Comparison of ENCODE assay signal across 24 cellular contexts in genomic region chr11:70785372-70785771, GRCh38.
"Had no signal": no experiment of that assay in that cellular context is flagged by ENCODE, and none has a peak within 500 bp of the region (broad histone marks: within the 10 kb centered on the region; RNA-seq: fewer than 3 reads in every experiment).

No MANE protein-coding gene starts in this region.

- H3K27ac ChIP-seq: brain microvascular endothelial cell, coronary artery, epithelial cell of prostate, esophagus squamous epithelium, WERI-Rb-1 had no signal

- H3K27me3 ChIP-seq: brain microvascular endothelial cell, esophagus squamous epithelium had no signal

- H3K36me3 ChIP-seq: brain microvascular endothelial cell, esophagus squamous epithelium, WERI-Rb-1 had no signal

- H3K4me1 ChIP-seq: esophagus squamous epithelium had no signal

- DNase-seq: activated B cell treated with CpG ODN at 0.5 μM for 24 hours; activated CD4-positive, alpha-beta T cell treated with anti-CD3 and anti-CD28 coated beads for 48 hours; activated CD4-positive, alpha-beta T cell treated with anti-CD3 and anti-CD28 coated beads, Interleukin-2, amount 50 U/mL, for 1 hour; activated CD4-positive, alpha-beta T cell treated with anti-CD3 and anti-CD28 coated beads, Interleukin-2, amount 50 U/mL, for 48 hours; activated CD8-positive, alpha-beta memory T cell treated with anti-CD3 and anti-CD28 coated beads for 24 hours; activated CD8-positive, alpha-beta T cell treated with anti-CD3 and anti-CD28 coated beads for 36 hours; activated effector memory CD4-positive, alpha-beta T cell treated with Interleukin-2 at 50 U/mL for 16 hours; activated gamma-delta T cell treated with Interleukin-2 at 50 U/mL for 16 hours; activated naive CD4-positive, alpha-beta T cell treated with anti-CD3 and anti-CD28 coated beads, Interleukin-2, amount 50 U/mL, for 16 hours; activated naive CD4-positive, alpha-beta T cell treated with Interleukin-2 at 50 U/mL for 16 hours; activated T-cell treated with anti-CD3 and anti-CD28 coated beads, Interleukin-2, amount 50 U/mL, for 4 hours; amniotic stem cell; anterior cingulate cortex; brain microvascular endothelial cell; effector CD4-positive, alpha-beta T cell; esophagus squamous epithelium; T-helper 1 cell; T-helper 17 cell; T1000; WERI-Rb-1 had no signal

- H3K4me3 ChIP-seq: coronary artery, esophagus squamous epithelium had no signal

- H3K9me3 ChIP-seq: esophagus squamous epithelium had no signal

- ATAC-seq: activated CD4-positive, CD25-positive, alpha-beta regulatory T cell treated with anti-CD3 and anti-CD28 coated beads, Interleukin-2, amount 50 U/mL, for 24 hours; activated CD8-positive, alpha-beta T cell treated with anti-CD3 and anti-CD28 coated beads for 36 hours; activated T-cell treated with anti-CD3 and anti-CD28 coated beads, Interleukin-2, amount 50 U/mL, for 4 hours; activated T-helper 17 cell treated with anti-CD3 and anti-CD28 coated beads, Interleukin-2, amount 50 U/mL, for 72 hours; T-helper 17 cell had no signal
